19 cellular contexts compared by ENCODE assay signal in the genomic region with DNA sequence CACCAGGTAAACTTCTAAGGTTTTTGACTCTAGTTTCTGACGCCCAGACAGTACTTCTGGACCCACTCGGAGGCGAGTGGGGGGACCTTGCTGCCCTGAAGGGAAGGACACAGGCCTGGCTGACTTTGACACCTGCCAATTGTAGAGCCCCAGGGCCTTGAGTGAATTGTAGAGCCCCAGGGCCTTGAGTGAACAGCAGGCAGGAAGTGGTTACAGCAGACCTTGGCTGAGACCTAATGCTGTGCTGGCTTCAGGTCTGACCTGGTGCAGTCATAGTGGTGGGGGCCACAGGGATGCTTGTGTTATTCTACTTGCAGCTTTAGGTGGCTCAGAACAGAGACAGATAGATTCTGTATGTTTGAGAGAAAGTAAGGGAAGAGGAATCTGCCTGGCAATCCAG.
DNase-seq lines count a peak whose midpoint lies in the region; ATAC-seq and TF ChIP-seq lines count a peak whose summit lies in the region.
"Had no signal": no experiment of that assay in that cellular context is flagged by ENCODE, and none has a peak within 500 bp of the region (broad histone marks: within the 10 kb centered on the region; RNA-seq: fewer than 3 reads in every experiment).

No MANE protein-coding gene starts in this region.

- no peaks in the 10 kb centered on the region for H3K27me3 ChIP-seq in breast epithelium

- H3K4me3 ChIP-seq in breast epithelium, result no peak overlapping the region
- H3K4me3 ChIP-seq: A549, SK-N-MC had no signal

- peaks cover 0 to 4% of the 10 kb centered on the region in 2 donors for H3K9me3 ChIP-seq in breast epithelium

- DNase-seq in MCF 10A (ENCODE audit: unreplicated experiment), result peak; percentile 33
- no peak for DNase-seq in breast epithelium (ENCODE audit: low spot score in 2 of 2)
- DNase-seq in M059J (ENCODE audit: low read depth), result peak; percentile 85
- peak; percentile 31 for DNase-seq in activated CD8-positive, alpha-beta T cell treated with anti-CD3 and anti-CD28 coated beads, Interleukin-2, amount 10 ng/mL, durations not matched to agents 7 days and 5 days
- no peak for DNase-seq in activated T-cell treated with anti-CD3 and anti-CD28 coated beads for 4 hours
- no peak for DNase-seq in cardiac septum (ENCODE audit: low spot score)
- DNase-seq in foreskin melanocyte, result no peak
- DNase-seq in NCI-H2227 treated with DMSO at 0.1 percent for 48 hours (lab: John Stamatoyannopoulos, UW), result no peak
- DNase-seq: C1 segment of cervical spinal cord, Kasumi-1, NCI-H1417 treated with DMSO at 0.1 percent for 48 hours, NCI-H1930, NCI-H2171, NCI-H510A, NCI-H774 had no signal

- no peak for TF ChIP-seq CTCF in MCF 10A (IDR thresholded peaks at IDR 0.05; ENCODE audit: unreplicated experiment)
- TF ChIP-seq CTCF in breast epithelium (IDR thresholded peaks at IDR 0.05), result no peak

- no TSS peak for BruUV-seq in MCF 10A (replicated peaks; lab: Mats Ljungman, UMichigan)

- CTCF ChIA-PET in MCF 10A (lab: Yijun Ruan, JAX), result interaction anchor here (0.6 to 1.3 kb wide), 3 partner anchors 10 to 1058 kb away, joined by 3 to 5 read pairs (median 3); no protein-coding TSS in a partner anchor
- CTCF ChIA-PET in activated CD8-positive, alpha-beta T cell treated with anti-CD3 and anti-CD28 coated beads, Interleukin-2, amount 10 ng/mL, durations not matched to agents 7 days and 5 days (lab: Charles Lee), result no interaction called here

- H3K36me3 Mint-ChIP-seq in MCF 10A (ENCODE audit: insufficient read depth, unreplicated experiment), result no peaks in the 10 kb centered on the region
- no peaks in the 10 kb centered on the region for H3K36me3 Mint-ChIP-seq in activated CD8-positive, alpha-beta T cell treated with anti-CD3 and anti-CD28 coated beads, Interleukin-2, amount 10 ng/mL, durations not matched to agents 7 days and 5 days (ENCODE audit: low read depth)

- no peaks in the 10 kb centered on the region for H3K36me3 ChIP-seq in breast epithelium

- H3K27ac ChIP-seq in breast epithelium, result no peak overlapping the region
- H3K27ac ChIP-seq: A549, SK-N-MC had no signal

- peaks cover 26% of the 10 kb centered on the region for H3K9me3 Mint-ChIP-seq in MCF 10A (ENCODE audit: unreplicated experiment)
- H3K9me3 Mint-ChIP-seq in activated CD8-positive, alpha-beta T cell treated with anti-CD3 and anti-CD28 coated beads, Interleukin-2, amount 10 ng/mL, durations not matched to agents 7 days and 5 days (ENCODE audit: insufficient read depth), result no peaks in the 10 kb centered on the region

- H3K4me1 ChIP-seq in breast epithelium, result peaks cover 0 to 3% of the 10 kb centered on the region in 2 donors

- H3K27ac Mint-ChIP-seq in MCF 10A (ENCODE audit: low read depth, unreplicated experiment), result peak overlapping the region; percentile 8
- no peak overlapping the region for H3K27ac Mint-ChIP-seq in activated CD8-positive, alpha-beta T cell treated with anti-CD3 and anti-CD28 coated beads, Interleukin-2, amount 10 ng/mL, durations not matched to agents 7 days and 5 days

- no peaks in the 10 kb centered on the region for H3K27me3 Mint-ChIP-seq in MCF 10A (ENCODE audit: insufficient read depth, unreplicated experiment)
- no peaks in the 10 kb centered on the region for H3K27me3 Mint-ChIP-seq in activated CD8-positive, alpha-beta T cell treated with anti-CD3 and anti-CD28 coated beads, Interleukin-2, amount 10 ng/mL, durations not matched to agents 7 days and 5 days (ENCODE audit: low read depth)

- TF ChIP-seq POLR2A in breast epithelium (IDR thresholded peaks at IDR 0.05), result no peak

- POLR2A ChIA-PET in MCF 10A (lab: Yijun Ruan, JAX), result interaction anchor here (0.7 to 1.7 kb wide), 6 partner anchors 14 to 565 kb away, joined by 3 to 6 read pairs (median 4); no protein-coding TSS in a partner anchor
- POLR2A ChIA-PET in activated CD8-positive, alpha-beta T cell treated with anti-CD3 and anti-CD28 coated beads, Interleukin-2, amount 10 ng/mL, durations not matched to agents 7 days and 5 days (lab: Charles Lee), result no interaction called here

- no peak overlapping the region for H3K4me3 Mint-ChIP-seq in MCF 10A (ENCODE audit: unreplicated experiment)
- no peak overlapping the region for H3K4me3 Mint-ChIP-seq in activated CD8-positive, alpha-beta T cell treated with anti-CD3 and anti-CD28 coated beads, Interleukin-2, amount 10 ng/mL, durations not matched to agents 7 days and 5 days

- peaks cover 38% of the 10 kb centered on the region for H3K4me1 Mint-ChIP-seq in MCF 10A (ENCODE audit: insufficient read depth, unreplicated experiment)
- peaks cover 9% of the 10 kb centered on the region for H3K4me1 Mint-ChIP-seq in activated CD8-positive, alpha-beta T cell treated with anti-CD3 and anti-CD28 coated beads, Interleukin-2, amount 10 ng/mL, durations not matched to agents 7 days and 5 days (ENCODE audit: low read depth)

- intact Hi-C loops in MCF 10A (cut with micrococcal nuclease) (no loop called here), breast epithelium (cut with DNase I; ENCODE audit: low total_unique reads) (no loop called here), cardiac septum (cut with DNase I) (no loop called here)

- ATAC-seq in activated CD8-positive, alpha-beta T cell treated with anti-CD3 and anti-CD28 coated beads, Interleukin-2, amount 10 ng/mL, durations not matched to agents 7 days and 5 days, result peak; percentile 68
- ATAC-seq: A549, Panc1, Right ventricle myocardium inferior had no signal

Comparison
In these comparisons a context has a peak if more than half of its experiments do, and no peak if none do; other contexts are left out.
1. DNase-seq: peak in MCF 10A (single experiment), M059J (single experiment) and activated CD8-positive, alpha-beta T cell treated with anti-CD3 and anti-CD28 coated beads, Interleukin-2, amount 10 ng/mL, durations not matched to agents 7 days and 5 days (single experiment); none in breast epithelium (0 of 2), activated T-cell treated with anti-CD3 and anti-CD28 coated beads for 4 hours (single experiment), cardiac septum (single experiment), foreskin melanocyte (single experiment) and NCI-H2227 treated with DMSO at 0.1 percent for 48 hours (single experiment).